In genomic region chr3:23917904-23918303, GRCh38 we compare ENCODE assay signal across 1 cellular context.
TF ChIP-seq lines count a peak whose summit lies in the region.

No MANE protein-coding gene starts in this region.

TF ChIP-seq in HCT116, 20 proteins besides CTCF, POLR2A, EP300 and RAD21:
- TF ChIP-seq SIN3A (IDR thresholded peaks at IDR 0.05; ENCODE audit: low read depth) = peak; percentile 41
